ENCODE assay signal across 22 cellular contexts in the genomic region with DNA sequence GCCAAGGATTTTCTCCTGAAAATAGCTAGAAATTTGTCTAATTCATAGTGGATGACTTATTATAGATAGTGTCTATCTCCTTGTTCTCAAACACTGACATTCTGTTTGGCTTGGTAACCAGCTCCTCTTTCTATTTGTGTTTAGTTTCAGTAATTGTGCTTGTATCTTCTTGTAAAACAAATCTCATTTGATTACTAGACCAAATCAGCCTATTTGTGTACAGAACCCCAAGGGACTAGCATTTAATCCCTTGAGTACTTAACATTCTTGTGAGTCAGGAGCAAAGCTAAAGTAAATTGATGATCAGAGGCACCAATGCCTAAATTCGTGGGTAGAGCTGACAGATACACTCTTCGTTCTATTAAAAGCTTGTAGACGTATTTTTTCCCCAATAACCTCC.
"Had no signal": no experiment of that assay in that cellular context is flagged by ENCODE, and none has a peak within 500 bp of the region (broad histone marks: within the 10 kb centered on the region; RNA-seq: fewer than 3 reads in every experiment).

No MANE protein-coding gene starts in this region.

- H3K27me3 Mint-ChIP-seq: activated naive CD8-positive, alpha-beta T cell treated with anti-CD3 and anti-CD28 coated beads, Interleukin-2, amount 10 ng/mL, durations not matched to agents 7 days and 5 days; memory B cell had no signal

- H3K36me3 Mint-ChIP-seq: activated naive CD8-positive, alpha-beta T cell treated with anti-CD3 and anti-CD28 coated beads, Interleukin-2, amount 10 ng/mL, durations not matched to agents 7 days and 5 days; memory B cell had no signal

- H3K27ac Mint-ChIP-seq: activated naive CD8-positive, alpha-beta T cell treated with anti-CD3 and anti-CD28 coated beads, Interleukin-2, amount 10 ng/mL, durations not matched to agents 7 days and 5 days; memory B cell; nephron had no signal

- H3K4me3 ChIP-seq: esophagus squamous epithelium, prostate gland, right lobe of liver, smooth muscle cell, tibial nerve, vagina had no signal

- H3K4me1 ChIP-seq: esophagus squamous epithelium, prostate gland, tibial nerve, vagina had no signal

- H3K9me3 ChIP-seq: prostate gland, right lobe of liver, vagina had no signal

- FAIRE-seq: endothelial cell of umbilical vein, kidney had no signal

- H3K4me3 Mint-ChIP-seq: activated naive CD8-positive, alpha-beta T cell treated with anti-CD3 and anti-CD28 coated beads, Interleukin-2, amount 10 ng/mL, durations not matched to agents 7 days and 5 days; memory B cell; nephron had no signal

- H3K27me3 ChIP-seq: esophagus squamous epithelium, right lobe of liver, tibial nerve, vagina had no signal

- H3K27ac ChIP-seq: esophagus squamous epithelium, prostate gland, right lobe of liver, tibial nerve, vagina had no signal

- DNase-seq: activated CD4-positive, alpha-beta T cell treated with anti-CD3 and anti-CD28 coated beads, Interleukin-2, amount 50 U/mL, for 1 hour; activated naive CD4-positive, alpha-beta T cell; activated naive CD8-positive, alpha-beta T cell treated with anti-CD3 and anti-CD28 coated beads, Interleukin-2, amount 10 ng/mL, durations not matched to agents 7 days and 5 days; aorta; effector CD8-positive, alpha-beta T cell; esophagus squamous epithelium; kidney; left ventricle myocardium superior; occipital lobe; right lobe of liver; stimulated activated CD4-positive, alpha-beta T cell treated with anti-CD3 and anti-CD28 coated beads, Interleukin-4, amount 100 ng/mL, for 4 hours; stimulated activated CD8-positive, alpha-beta memory T cell treated with anti-CD3 and anti-CD28 coated beads, Interleukin-4, amount 100 ng/mL, for 48 hours; stimulated activated naive CD4-positive, alpha-beta T cell treated with Interleukin-2 at 50 U/mL for 16 hours; substantia nigra had no signal

- H3K36me3 ChIP-seq: esophagus squamous epithelium, prostate gland, right lobe of liver, tibial nerve, vagina had no signal

- H3K4me2 ChIP-seq: smooth muscle cell had no signal

- ATAC-seq: activated CD4-positive, CD25-positive, alpha-beta regulatory T cell treated with anti-CD3 and anti-CD28 coated beads, Interleukin-2, amount 50 U/mL, for 24 hours; left ventricle myocardium superior had no signal

- H3K4me1 Mint-ChIP-seq: activated naive CD8-positive, alpha-beta T cell treated with anti-CD3 and anti-CD28 coated beads, Interleukin-2, amount 10 ng/mL, durations not matched to agents 7 days and 5 days; memory B cell; nephron had no signal
